15 cellular contexts compared by ENCODE assay signal in the genomic region with DNA sequence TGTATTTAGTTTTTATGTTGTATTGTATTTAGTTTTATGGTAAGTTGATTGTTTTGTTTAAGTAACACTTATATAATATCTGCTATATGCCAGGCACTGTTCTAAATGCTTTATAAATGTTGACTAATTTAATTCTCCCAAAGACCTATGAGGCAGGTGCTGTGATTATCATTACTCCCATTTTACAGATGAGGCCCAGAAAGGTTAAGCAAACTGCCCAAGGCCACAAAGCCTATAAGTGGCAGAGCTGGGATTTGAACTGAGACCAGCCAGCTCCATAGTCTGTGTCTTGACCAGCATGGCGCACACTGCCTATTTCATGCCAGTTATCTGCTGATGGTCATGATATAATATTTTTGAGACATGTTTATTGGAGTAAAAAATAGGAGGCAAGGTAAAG. TPM values are rescaled to one million over a fixed set of nuclear protein-coding genes. Genes with fewer than 3 reads are reported as not detected.
DNase-seq lines count a peak whose midpoint lies in the region; ATAC-seq and TF ChIP-seq lines count a peak whose summit lies in the region.
"Had no signal": no experiment of that assay in that cellular context is flagged by ENCODE, and none has a peak within 500 bp of the region (broad histone marks: within the 10 kb centered on the region; RNA-seq: fewer than 3 reads in every experiment).

No MANE protein-coding gene starts in this region.

- CTCF ChIA-PET in HCT116 (lab: Charles Lee), result interaction anchor here (1.2 kb wide), 1 partner anchor 51 kb away, joined by 4 read pairs; no protein-coding TSS in a partner anchor

- TF ChIP-seq RAD21 in HCT116 (IDR thresholded peaks at IDR 0.05; ENCODE audit: low read depth), result no peak

- H3K4me3 ChIP-seq in HCT116 (replicated peaks in 1 of 2; ENCODE audit: low read depth in 1 of 2, low read length in 2 of 2), result no peak overlapping the region
- H3K4me3 ChIP-seq: lung, SJSA1 had no signal

- RAD21 ChIA-PET in HCT116 (lab: Charles Lee; ENCODE audit: low non-redundant PET in 1 of 2, low total read pairs in 2 of 2, uncharacterized antibody in 2 of 2, unreplicated experiment in 2 of 2), result no interaction called here

- intact Hi-C loops in HCT116 (cut with micrococcal nuclease), result no loop called here

- H3K36me3 Mint-ChIP-seq in activated naive CD8-positive, alpha-beta T cell treated with anti-CD3 and anti-CD28 coated beads for 36 hours, result peaks cover 88% of the 10 kb centered on the region
- peaks cover 36% of the 10 kb centered on the region for H3K36me3 Mint-ChIP-seq in natural killer cell treated with Interleukin-12 subunit alpha and Interleukin-12 subunit beta and Interleukin-15 and Interleukin-18, amount 100 ng/mL, for 72 hours

- H3K4me3 Mint-ChIP-seq in activated naive CD8-positive, alpha-beta T cell treated with anti-CD3 and anti-CD28 coated beads for 36 hours, result no peak overlapping the region
- peak overlapping the region; percentile 74 for H3K4me3 Mint-ChIP-seq in natural killer cell treated with Interleukin-12 subunit alpha and Interleukin-12 subunit beta and Interleukin-15 and Interleukin-18, amount 100 ng/mL, for 72 hours

- no peaks in the 10 kb centered on the region for H3K36me3 ChIP-seq in HCT116 (ENCODE audit: control insufficient read depth in 1 of 2, insufficient read depth in 2 of 2, low read length in 2 of 2)
- H3K36me3 ChIP-seq: SJSA1 had no signal

- ATAC-seq in HCT116, result no peak
- no peak for ATAC-seq in natural killer cell treated with Interleukin-12 subunit alpha and Interleukin-12 subunit beta and Interleukin-15 and Interleukin-18, amount 100 ng/mL, for 72 hours

- peak overlapping the region; percentile 25; the same call in 1 of the 2 replicates for H3K4me2 ChIP-seq in HCT116 (ENCODE audit: low read length)

- peak overlapping the region; percentile 79 for H3K27ac Mint-ChIP-seq in activated naive CD8-positive, alpha-beta T cell treated with anti-CD3 and anti-CD28 coated beads for 36 hours
- H3K27ac Mint-ChIP-seq in natural killer cell treated with Interleukin-12 subunit alpha and Interleukin-12 subunit beta and Interleukin-15 and Interleukin-18, amount 100 ng/mL, for 72 hours, result peak overlapping the region; percentile 93 to 95
- H3K27ac Mint-ChIP-seq: progenitor cell of endocrine pancreas had no signal

- H3K9me3 ChIP-seq in HCT116 (ENCODE audit: control insufficient read depth in 1 of 2, insufficient read depth in 1 of 2, low read depth in 1 of 2, low read length in 2 of 2), result peaks cover 2 to 14% of the 10 kb centered on the region in 2 experiments; a peak in 1 of 4 replicates

- no peaks in the 10 kb centered on the region for H3K27me3 Mint-ChIP-seq in activated naive CD8-positive, alpha-beta T cell treated with anti-CD3 and anti-CD28 coated beads for 36 hours
- H3K27me3 Mint-ChIP-seq in natural killer cell treated with Interleukin-12 subunit alpha and Interleukin-12 subunit beta and Interleukin-15 and Interleukin-18, amount 100 ng/mL, for 72 hours, result no peaks in the 10 kb centered on the region
- H3K27me3 Mint-ChIP-seq: progenitor cell of endocrine pancreas had no signal

- BruUV-seq in HCT116 (replicated peaks; lab: Mats Ljungman, UMichigan), result no TSS peak

- no peaks in the 10 kb centered on the region for H4K20me1 ChIP-seq in HCT116 (ENCODE audit: insufficient read depth)

- no peaks in the 10 kb centered on the region for H3K27me3 ChIP-seq in HCT116 (ENCODE audit: insufficient read depth, low read length)
- H3K27me3 ChIP-seq: SJSA1 had no signal

- POLR2A ChIA-PET in HCT116 (lab: Charles Lee), result no interaction called here

- H3K9me3 Mint-ChIP-seq in activated naive CD8-positive, alpha-beta T cell treated with anti-CD3 and anti-CD28 coated beads for 36 hours, result peaks cover 21% of the 10 kb centered on the region
- peaks cover 5% of the 10 kb centered on the region for H3K9me3 Mint-ChIP-seq in natural killer cell treated with Interleukin-12 subunit alpha and Interleukin-12 subunit beta and Interleukin-15 and Interleukin-18, amount 100 ng/mL, for 72 hours

- no peak overlapping the region for H3K27ac ChIP-seq in HCT116 (ENCODE audit: low read depth, low read length)
- H3K27ac ChIP-seq: SJSA1 had no signal

- peak; percentile 43 for DNase-seq in activated CD8-positive, alpha-beta memory T cell treated with anti-CD3 and anti-CD28 coated beads, Interleukin-2, amount 50 U/mL, for 48 hours
- DNase-seq in activated CD8-positive, alpha-beta memory T cell treated with anti-CD3 and anti-CD28 coated beads for 24 hours, result no peak
- DNase-seq in HCT116 (ENCODE audit: low read depth, low spot score), result no peak
- no peak for DNase-seq in activated naive CD8-positive, alpha-beta T cell treated with anti-CD3 and anti-CD28 coated beads for 36 hours
- DNase-seq in natural killer cell treated with Interleukin-12 subunit alpha and Interleukin-12 subunit beta and Interleukin-15 and Interleukin-18, amount 100 ng/mL, for 72 hours (ENCODE audit: low spot score), result no peak
- DNase-seq in NCI-H510A (lab: John Stamatoyannopoulos, UW), result no peak
- DNase-seq in NCI-H2227 (lab: John Stamatoyannopoulos, UW; ENCODE audit: unreplicated experiment), result no peak
- DNase-seq in LoVo (ENCODE audit: low spot score), result no peak
- DNase-seq: Caco-2, NCI-H187, NCI-H524 had no signal

- peaks cover 76% of the 10 kb centered on the region for H3K4me1 Mint-ChIP-seq in activated naive CD8-positive, alpha-beta T cell treated with anti-CD3 and anti-CD28 coated beads for 36 hours
- peaks cover 56 to 68% of the 10 kb centered on the region in 2 donors for H3K4me1 Mint-ChIP-seq in natural killer cell treated with Interleukin-12 subunit alpha and Interleukin-12 subunit beta and Interleukin-15 and Interleukin-18, amount 100 ng/mL, for 72 hours (ENCODE audit: low read depth in 2 of 2)

- no peak overlapping the region for H3K9ac ChIP-seq in HCT116 (ENCODE audit: low read length)

- TF ChIP-seq POLR2A in HCT116 (IDR thresholded peaks at IDR 0.05; ENCODE audit: borderline replicate concordance, extremely low read depth, insufficient read depth, insufficient read length), result no peak

- H2AFZ ChIP-seq in HCT116 (ENCODE audit: low read depth, low read length, poor library complexity, severe bottlenecking), result peak overlapping the region; percentile 63

- peaks cover 2 to 17% of the 10 kb centered on the region in 2 experiments; a peak in 3 of 4 replicates for H3K4me1 ChIP-seq in HCT116 (ENCODE audit: control insufficient read depth in 1 of 2, insufficient read depth in 2 of 2, low read length in 2 of 2)
- H3K4me1 ChIP-seq: Caco-2, SJSA1 had no signal

- no peaks in the 10 kb centered on the region for H3K79me2 ChIP-seq in HCT116 (ENCODE audit: insufficient read depth, low read length)

- TF ChIP-seq CTCF in HCT116 (IDR thresholded peaks at IDR 0.05 in 2 of 3, conservative IDR thresholded peaks at IDR 0.05 in 1 of 3; ENCODE audit: borderline replicate concordance in 1 of 3, insufficient read depth in 1 of 3, low read depth in 2 of 3, low read length in 2 of 3), result no peak

- H3K9me2 ChIP-seq in HCT116 (ENCODE audit: insufficient read depth), result no peaks in the 10 kb centered on the region

TF ChIP-seq in HCT116, 20 proteins besides CTCF, POLR2A, EP300 and RAD21:
- TF ChIP-seq ZFX (IDR thresholded peaks at IDR 0.05) (no peak), EZH2 (IDR thresholded peaks at IDR 0.05) (no peak), JUND (IDR thresholded peaks at IDR 0.05) (no peak), CBX3 (IDR thresholded peaks at IDR 0.05; ENCODE audit: low read depth) (no peak), CEBPB (IDR thresholded peaks at IDR 0.05; ENCODE audit: low read depth) (no peak)

RNA-seq across cellular contexts. Expression of gene IL21R, which starts 24.0 kb away (rescaled TPM):
- 1.2 TPM for total RNA-seq in HCT116 (2021; ENCODE audit: unreplicated experiment)
- 0.76 and 1.5 TPM in 2 replicates for polyA plus RNA-seq in HCT116 (2012)
- total RNA-seq in activated naive CD8-positive, alpha-beta T cell treated with anti-CD3 and anti-CD28 coated beads for 36 hours, result 10 to 100 TPM; 99.3 to 99.5 TPM
- total RNA-seq in natural killer cell treated with Interleukin-12 subunit alpha and Interleukin-12 subunit beta and Interleukin-15 and Interleukin-18, amount 100 ng/mL, for 72 hours, result 10 to 100 TPM; 58.3 to 64.4 TPM
- total RNA-seq: bronchial epithelial cell, progenitor cell of endocrine pancreas had no signal

Comparison
In these comparisons a context has a peak if more than half of its experiments do, and no peak if none do; other contexts are left out.
1. RNA of gene IL21R, which starts 24.0 kb away (total RNA-seq): 99.3 to 99.5 TPM in activated naive CD8-positive, alpha-beta T cell treated with anti-CD3 and anti-CD28 coated beads for 36 hours and 58.3 to 64.4 TPM in natural killer cell treated with Interleukin-12 subunit alpha and Interleukin-12 subunit beta and Interleukin-15 and Interleukin-18, amount 100 ng/mL, for 72 hours; 1.2 TPM in HCT116 (single experiment); every median in the first group is over 10 times any median in the second.